Comparison of ENCODE assay signal across 12 cellular contexts in the genomic region with DNA sequence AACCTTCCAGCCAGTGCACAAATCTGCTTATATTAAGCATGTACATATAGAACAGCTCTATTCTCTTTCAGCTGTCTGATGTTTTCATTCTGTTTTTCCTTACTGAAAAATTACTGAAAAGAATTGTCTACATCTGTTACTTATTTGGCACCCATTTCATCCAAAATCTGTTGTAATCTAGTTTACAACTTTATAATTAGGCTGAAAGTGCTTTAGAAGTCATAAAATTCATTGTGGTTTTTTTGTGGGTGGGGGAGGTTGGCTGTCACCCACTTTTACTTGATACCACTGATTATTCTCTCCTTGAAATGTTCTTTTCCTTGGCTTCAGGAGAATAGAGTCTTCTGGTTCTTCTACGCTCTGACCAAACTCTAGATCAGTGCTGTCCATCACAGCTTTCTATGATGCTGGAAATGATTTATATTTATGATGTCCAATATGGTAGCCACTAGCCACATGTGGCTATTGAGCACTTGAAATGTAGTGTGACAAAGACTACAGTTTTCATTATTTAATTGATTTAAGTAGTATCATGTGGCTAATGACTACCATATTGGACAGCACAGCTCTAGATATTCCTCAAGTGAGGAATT. TPM values are rescaled to one million over a fixed set of nuclear protein-coding genes. Genes with fewer than 3 reads are reported as not detected.
DNase-seq lines count a peak whose midpoint lies in the region; ATAC-seq and TF ChIP-seq lines count a peak whose summit lies in the region.
"Had no signal": no experiment of that assay in that cellular context is flagged by ENCODE, and none has a peak within 500 bp of the region (broad histone marks: within the 10 kb centered on the region; RNA-seq: fewer than 3 reads in every experiment).

No MANE protein-coding gene starts in this region.

- H3K27me3 Mint-ChIP-seq in naive thymus-derived CD8-positive, alpha-beta T cell: no peaks in the 10 kb centered on the region
- H3K27me3 Mint-ChIP-seq: activated CD4-positive, alpha-beta memory T cell treated with anti-CD3 and anti-CD28 coated beads, Interleukin-2, amount 10 ng/mL, durations not matched to agents 7 days and 5 days had no signal

- H3K36me3 Mint-ChIP-seq in naive thymus-derived CD8-positive, alpha-beta T cell: peaks cover 11 to 14% (median 12%) of the 10 kb centered on the region in 3 donors

- no peak overlapping the region for H4K5ac ChIP-seq in IMR-90 (ENCODE audit: low read depth, low read length)

- dilution Hi-C loops in IMR-90 (cut with HindIII; ENCODE audit: low sequenced_read_pairs, unreplicated experiment): no loop called here
- dilution Hi-C loops in mammary epithelial cell (cut with HindIII; ENCODE audit: low sequenced_read_pairs): no loop called here

- no peaks in the 10 kb centered on the region for H3K9me2 ChIP-seq in DOHH2 (replicated peaks; ENCODE audit: control insufficient read depth, low read length)

- H3K4me1 Mint-ChIP-seq in naive thymus-derived CD8-positive, alpha-beta T cell: peaks cover 17 to 54% (median 50%) of the 10 kb centered on the region in 4 donors

- ATAC-seq in IMR-90 (ENCODE audit: low read depth): no peak
- ATAC-seq in naive thymus-derived CD8-positive, alpha-beta T cell: no peak

- H3K9me3 Mint-ChIP-seq in naive thymus-derived CD8-positive, alpha-beta T cell: peaks cover 0 to 19% (median 7%) of the 10 kb centered on the region in 9 donors

- H3K4me3 ChIP-seq in DOHH2 (ENCODE audit: low read length) (peak overlapping the region; percentile 96), IMR-90 (ENCODE audit: insufficient read depth, low read depth, low read length) (no peak overlapping the region), mammary epithelial cell (replicated peaks in 1 of 3; ENCODE audit: insufficient read depth in 1 of 3, low read depth in 2 of 3, low read length in 3 of 3) (no peak overlapping the region)

- BruUV-seq in IMR-90 (replicated peaks; lab: Mats Ljungman, UMichigan) (no TSS peak), mammary epithelial cell (replicated peaks; lab: Mats Ljungman, UMichigan) (no TSS peak)

- H3K4me2 ChIP-seq in DOHH2 (ENCODE audit: low read length) (peak overlapping the region; percentile 92), IMR-90 (ENCODE audit: low read depth, low read length) (peak overlapping the region; percentile 83; the same call in 1 of the 2 replicates), mammary epithelial cell (ENCODE audit: insufficient read depth, low read depth, low read length) (peak overlapping the region; percentile 90)

- no peak for DNase-seq in IMR-90
- DNase-seq in mammary epithelial cell: no peak
- DNase-seq in naive thymus-derived CD8-positive, alpha-beta T cell: no peak
- DNase-seq in DMS79 treated with DMSO at 0.1 percent for 48 hours (lab: John Stamatoyannopoulos, UW): no peak
- DNase-seq in NCI-H2196 (lab: John Stamatoyannopoulos, UW; ENCODE audit: unreplicated experiment): no peak
- no peak for DNase-seq in NCI-H774 (lab: John Stamatoyannopoulos, UW)
- no peak for DNase-seq in NAMALWA (ENCODE audit: low spot score)
- DNase-seq: aorta, NCI-H345 had no signal

- CTCF ChIA-PET in IMR-90 (lab: Yijun Ruan, JAX): interaction anchor here (0.6 to 1.5 kb wide), 3 partner anchors 13 to 48 kb away, joined by 3 to 5 read pairs (median 3); no protein-coding TSS in a partner anchor
- CTCF ChIA-PET in mammary epithelial cell (lab: Charles Lee; ENCODE audit: low non-redundant PET): no interaction called here

- H2AK5ac ChIP-seq in IMR-90 (ENCODE audit: low read depth, low read length): no peak overlapping the region

- no CpG with 5 or more reads among the region's 1 CpG for WGBS in IMR-90 (ENCODE audit: extremely low coverage in 2 of 2, insufficient read length in 1 of 2), 2 experiments
- 91% methylated on average over 1 of the region's 1 CpG for WGBS in mammary epithelial cell (ENCODE audit: low coverage, missing lambda C conversion rate)

- H3K36me3 ChIP-seq in DOHH2 (ENCODE audit: control insufficient read depth, low read length): peaks cover 14% of the 10 kb centered on the region
- H3K36me3 ChIP-seq in IMR-90 (ENCODE audit: control insufficient read depth, insufficient read depth, low read length): peaks cover 2% of the 10 kb centered on the region; the same call in 1 of the 2 replicates
- no peaks in the 10 kb centered on the region for H3K36me3 ChIP-seq in mammary epithelial cell (ENCODE audit: insufficient read depth, low read length)

- H3K27me3 ChIP-seq in DOHH2 (ENCODE audit: control insufficient read depth, low read length) (no peaks in the 10 kb centered on the region), IMR-90 (ENCODE audit: control insufficient read depth, insufficient read depth, low read length) (no peaks in the 10 kb centered on the region), mammary epithelial cell (ENCODE audit: insufficient read depth, low read length) (no peaks in the 10 kb centered on the region)
- H3K27me3 ChIP-seq: tibial nerve had no signal

- H2AFZ ChIP-seq in IMR-90 (replicated peaks; ENCODE audit: low read length, poor library complexity) (no peak overlapping the region), mammary epithelial cell (ENCODE audit: low read depth, low read length) (no peak overlapping the region)

- peak overlapping the region; percentile 2; the same call in 1 of the 2 replicates for H3K23ac ChIP-seq in IMR-90 (ENCODE audit: low read depth, low read length)

- no peak for TF ChIP-seq POLR2A in IMR-90 (IDR thresholded peaks at IDR 0.05; ENCODE audit: low read depth, low read length)

- H3K27ac Mint-ChIP-seq in naive thymus-derived CD8-positive, alpha-beta T cell: no peak overlapping the region
- H3K27ac Mint-ChIP-seq: activated CD4-positive, alpha-beta memory T cell treated with anti-CD3 and anti-CD28 coated beads, Interleukin-2, amount 10 ng/mL, durations not matched to agents 7 days and 5 days had no signal

- H4K8ac ChIP-seq in IMR-90 (ENCODE audit: low read depth in 2 of 2, low read length in 2 of 2): 0 out of 4 replicates have a peak overlapping the region, but pooled peaks have one; percentile 60 to 74

- no peak overlapping the region for H3K14ac ChIP-seq in IMR-90 (replicated peaks; ENCODE audit: low read depth, low read length)

- H3K9ac ChIP-seq in IMR-90 (ENCODE audit: low read depth, low read length) (no peak overlapping the region), mammary epithelial cell (ENCODE audit: insufficient read depth, low read length) (no peak overlapping the region)

- H3K4me1 ChIP-seq in DOHH2 (ENCODE audit: control insufficient read depth, low read length) (peaks cover 34% of the 10 kb centered on the region), IMR-90 (ENCODE audit: control insufficient read depth, insufficient read depth, low read length) (no peaks in the 10 kb centered on the region), mammary epithelial cell (ENCODE audit: insufficient read depth, low read length) (peaks cover 17% of the 10 kb centered on the region)

- H3K79me1 ChIP-seq in IMR-90 (ENCODE audit: low read depth in 1 of 2, low read length in 2 of 2): peaks cover 9 to 41% of the 10 kb centered on the region in 2 experiments

- TF ChIP-seq CTCF in DOHH2 (IDR thresholded peaks at IDR 0.05; ENCODE audit: low read depth, low read length, poor library complexity, severe bottlenecking) (no peak), IMR-90 (conservative IDR thresholded peaks at IDR 0.05; ENCODE audit: low read depth, low read length) (no peak), mammary epithelial cell (conservative IDR thresholded peaks at IDR 0.05 in 1 of 2, IDR thresholded peaks at IDR 0.05 in 1 of 2; ENCODE audit: extremely low read depth in 1 of 2, insufficient read depth in 1 of 2, low read depth in 1 of 2, low read length in 2 of 2) (no peak)

- no peak overlapping the region for H3K4ac ChIP-seq in IMR-90 (ENCODE audit: low read depth, low read length)

- no peak overlapping the region for H2AK9ac ChIP-seq in IMR-90 (replicated peaks; ENCODE audit: low read depth, low read length, poor library complexity)

- no peak overlapping the region for H2BK120ac ChIP-seq in IMR-90 (ENCODE audit: low read depth, low read length)

- no peak overlapping the region for H4K91ac ChIP-seq in IMR-90 (ENCODE audit: insufficient read depth, low read depth, low read length)

- H3K79me2 ChIP-seq in DOHH2 (ENCODE audit: control insufficient read depth, low read length): peaks cover 56% of the 10 kb centered on the region
- H3K79me2 ChIP-seq in mammary epithelial cell (ENCODE audit: insufficient read depth, low read length): peaks cover 44% of the 10 kb centered on the region

- intact Hi-C loops in IMR-90 (cut with micrococcal nuclease): loop anchor here (5.0 kb wide), 1 partner anchor 88 kb away; a partner anchor contains a TSS
- intact Hi-C loops in mammary epithelial cell (cut with micrococcal nuclease): loop anchor here (2.0 to 5.0 kb wide), 4 partner anchors 21 to 587 kb away; a partner anchor contains a TSS

- no peak overlapping the region for H2BK5ac ChIP-seq in IMR-90 (ENCODE audit: low read depth, low read length, poor library complexity, severe bottlenecking)

- in situ Hi-C loops in IMR-90 (cut with MboI; ENCODE audit: low sequenced_read_pairs) (no loop called here), mammary epithelial cell (cut with MboI; ENCODE audit: low sequenced_read_pairs in 2 of 2) (no loop called here)

- no peak overlapping the region for H3K56ac ChIP-seq in IMR-90 (ENCODE audit: extremely low read depth, insufficient read depth, low read length)

- no peak overlapping the region for H3K27ac ChIP-seq in DOHH2 (ENCODE audit: low read depth, low read length)
- no peak overlapping the region for H3K27ac ChIP-seq in IMR-90 (ENCODE audit: insufficient read depth, low read length)
- H3K27ac ChIP-seq in mammary epithelial cell (ENCODE audit: insufficient read depth, low read depth, low read length): no peak overlapping the region
- H3K27ac ChIP-seq: tibial nerve had no signal

- H3K9me3 ChIP-seq in DOHH2 (ENCODE audit: control insufficient read depth, insufficient read depth, low read length) (no peaks in the 10 kb centered on the region; the same call in 1 of the 2 replicates), IMR-90 (ENCODE audit: control insufficient read depth, insufficient read depth, low read length) (0 out of 2 replicates have a peak, but pooled peaks cover 2% of the 10 kb centered on the region), mammary epithelial cell (replicated peaks; ENCODE audit: insufficient read depth, low read length) (no peaks in the 10 kb centered on the region)

- H2BK15ac ChIP-seq in IMR-90 (ENCODE audit: low read depth, low read length): no peak overlapping the region

- H2BK20ac ChIP-seq in IMR-90 (ENCODE audit: low read depth, low read length): no peak overlapping the region

- no peaks in the 10 kb centered on the region; the same call in 1 of the 2 replicates for H3K9me1 ChIP-seq in IMR-90 (ENCODE audit: insufficient read depth, low read length)

- H4K20me1 ChIP-seq in DOHH2 (ENCODE audit: control insufficient read depth, insufficient read depth, low read depth, low read length): peaks cover 11% of the 10 kb centered on the region; the same call in 1 of the 2 replicates
- peaks cover 9% of the 10 kb centered on the region; the same call in 1 of the 2 replicates for H4K20me1 ChIP-seq in IMR-90 (ENCODE audit: insufficient read depth, low read length)
- H4K20me1 ChIP-seq in mammary epithelial cell (ENCODE audit: insufficient read depth, low read length): no peaks in the 10 kb centered on the region

- no peak overlapping the region for H3K18ac ChIP-seq in IMR-90 (ENCODE audit: low read depth, low read length)

- POLR2A ChIA-PET in IMR-90 (lab: Charles Lee; ENCODE audit: unreplicated experiment): interaction anchor here (0.7 kb wide), 2 partner anchors 107 to 699 kb away, joined by 13 to 15 read pairs; no protein-coding TSS in a partner anchor
- POLR2A ChIA-PET in naive thymus-derived CD8-positive, alpha-beta T cell (lab: Charles Lee): interaction anchor here (0.6 kb wide), 1 partner anchor 600 kb away, joined by 3 read pairs; no protein-coding TSS in a partner anchor

- peak overlapping the region in 6 of 10 donors; percentile 5 to 96 (median 15) for H3K4me3 Mint-ChIP-seq in naive thymus-derived CD8-positive, alpha-beta T cell

- no peaks in the 10 kb centered on the region for H3F3A ChIP-seq in DOHH2 (ENCODE audit: control insufficient read depth, insufficient read depth)

- TF ChIP-seq RAD21 in IMR-90 (IDR thresholded peaks at IDR 0.05; ENCODE audit: low read length): no peak

RNA-seq across cellular contexts. Expression of a gene that starts 2.7 kb away (rescaled TPM):
- total RNA-seq in IMR-90 (2012; rRNA removed): 2.2 and 4.4 TPM in 2 replicates
- 2.3 and 2.4 TPM in 2 replicates for polyA plus RNA-seq in IMR-90 (2012; rRNA removed)
- polyA plus RNA-seq in IMR-90 (2012; cell fraction: cytosol; rRNA removed): 0.44 and 1.5 TPM in 2 replicates
- 0.14 and 1.4 TPM in 2 replicates for polyA plus RNA-seq in IMR-90 (2012; cell fraction: nucleus; rRNA removed; ENCODE audit: low replicate concordance)
- 1 to 10 TPM; 1.5 to 1.7 TPM for total RNA-seq in mammary epithelial cell
- 1.5 TPM for polyA plus RNA-seq in mammary epithelial cell
- 5.4 TPM for polyA minus RNA-seq in mammary epithelial cell
- total RNA-seq in naive thymus-derived CD8-positive, alpha-beta T cell: 1 to 10 TPM; 2.1 to 2.4 TPM
- polyA plus RNA-seq in naive thymus-derived CD8-positive, alpha-beta T cell: 1 to 10 TPM in 1 of 3 donors, under 1 TPM in 2; 0.40 to 2.0 (median 0.66) TPM

RNA-seq across cellular contexts. Expression of a gene that starts 3.2 kb away (rescaled TPM):
- total RNA-seq in IMR-90 (2012; rRNA removed) (35.1 and 50.0 TPM in 2 replicates), mammary epithelial cell (10 to 100 TPM; 43.5 to 43.7 TPM)
- polyA plus RNA-seq in IMR-90 (2012; rRNA removed) (19.8 and 24.6 TPM in 2 replicates), mammary epithelial cell (22.9 TPM)
- polyA plus RNA-seq in IMR-90 (2012; cell fraction: cytosol; rRNA removed): 7.1 and 7.8 TPM in 2 replicates
- polyA plus RNA-seq in IMR-90 (2012; cell fraction: nucleus; rRNA removed; ENCODE audit: low replicate concordance): 5.2 and 11.0 TPM in 2 replicates
- 26.6 TPM for polyA minus RNA-seq in mammary epithelial cell
- 10 to 100 TPM; 42.3 to 46.8 TPM for total RNA-seq in naive thymus-derived CD8-positive, alpha-beta T cell
- 10 to 100 TPM; 14.6 to 21.7 (median 16.5) TPM for polyA plus RNA-seq in naive thymus-derived CD8-positive, alpha-beta T cell
